In genomic region chr14:72104011-72104613, GRCh38 we compare ENCODE assay signal across 8 cellular contexts.
A peak's percentile ranks its signal among the peaks of the same experiment; 100 is the strongest.
DNase-seq lines count a peak whose midpoint lies in the region; ATAC-seq, FAIRE-seq and TF ChIP-seq lines count a peak whose summit lies in the region.

No MANE protein-coding gene starts in this region.

- no peaks in the 10 kb centered on the region for H3K9me3 ChIP-seq in H1 (ENCODE audit: insufficient read depth in 2 of 2, low read depth in 1 of 2, low read length in 1 of 2)
- no peaks in the 10 kb centered on the region for H3K9me3 ChIP-seq in upper lobe of left lung

- H4K20me1 ChIP-seq in H1 (replicated peaks in 1 of 2; ENCODE audit: control insufficient read depth in 1 of 2, insufficient read depth in 2 of 2, low read length in 2 of 2) = no peaks in the 10 kb centered on the region

- in situ Hi-C loops in GM13977 (cut with MboI; ENCODE audit: low pct_unique_long_range_greater_than_20kb, low sequenced_read_pairs, unreplicated experiment) = no loop called here

- CTCF ChIA-PET in AG04449 (lab: Yijun Ruan, JAX) = interaction anchor here (0.7 to 1.4 kb wide), 3 partner anchors 8 to 34 kb away, joined by 3 read pairs; no protein-coding TSS in a partner anchor
- CTCF ChIA-PET in H1 (lab: Charles Lee; ENCODE audit: partially characterized antibody) = interaction anchor here (0.6 to 3.7 kb wide), 38 partner anchors 9 to 890 kb away, joined by 3 to 16 read pairs (median 4); no protein-coding TSS in a partner anchor

- no peak overlapping the region for H4K5ac ChIP-seq in H1 (ENCODE audit: insufficient read length, low read depth, low read length)

- H2BK5ac ChIP-seq in H1 (ENCODE audit: low read depth, low read length) = no peak overlapping the region

- H2AFZ ChIP-seq in H1 (ENCODE audit: low read length) = no peak overlapping the region

- H2BK20ac ChIP-seq in H1 (ENCODE audit: low read length) = no peak overlapping the region

- H3K4ac ChIP-seq in H1 (replicated peaks; ENCODE audit: insufficient read length, low read depth, low read length) = no peak overlapping the region

- peak; percentile 63 to 74 for TF ChIP-seq RAD21 in H1 (IDR thresholded peaks at IDR 0.05 in 1 of 2, conservative IDR thresholded peaks at IDR 0.05 in 1 of 2; ENCODE audit: low read depth in 2 of 2, low read length in 2 of 2)

- FAIRE-seq in H1 (lab: Jason Lieb, UNC) = peak; percentile 48
- no peak for FAIRE-seq in HTR-8/SVneo (lab: Jason Lieb, UNC)

- H3K18ac ChIP-seq in H1 (ENCODE audit: extremely low read depth, low read length) = no peak overlapping the region

- H3K14ac ChIP-seq in H1 (ENCODE audit: insufficient read length) = no peak overlapping the region

- no peaks in the 10 kb centered on the region for H3K79me1 ChIP-seq in H1 (ENCODE audit: low read depth, low read length)

- H3K9ac ChIP-seq in H1 (replicated peaks in 1 of 4; ENCODE audit: extremely low read depth in 1 of 4, low read depth in 3 of 4, low read length in 3 of 4) = no peak overlapping the region

- H3K23me2 ChIP-seq in H1 (ENCODE audit: low read depth, low read length) = no peaks in the 10 kb centered on the region

- ATAC-seq in SK-N-SH treated with all-trans-retinoic acid at 6 μM for 48 hours (peak; percentile 80), upper lobe of left lung (ENCODE audit: low FRiP score in 2 of 2) (no peak)

- H2BK12ac ChIP-seq in H1 (ENCODE audit: low read depth, low read length) = no peak overlapping the region

- H3K23ac ChIP-seq in H1 (ENCODE audit: insufficient read length) = no peak overlapping the region

- no peak overlapping the region for H3K56ac ChIP-seq in H1 (replicated peaks; ENCODE audit: insufficient read length, low read depth, low read length)

- H3K79me2 ChIP-seq in H1 (ENCODE audit: control insufficient read depth in 1 of 2, insufficient read depth in 2 of 2, low read length in 2 of 2) = no peaks in the 10 kb centered on the region

- TF ChIP-seq EP300 in H1 (IDR thresholded peaks at IDR 0.05; ENCODE audit: borderline replicate concordance in 1 of 2, low read depth in 2 of 2, low read length in 2 of 2) (no peak), upper lobe of left lung (IDR thresholded peaks at IDR 0.05) (no peak)

- no peaks in the 10 kb centered on the region for H3K36me3 ChIP-seq in H1 (ENCODE audit: control insufficient read depth in 2 of 4, insufficient read depth in 4 of 4, low read length in 3 of 4)
- no peaks in the 10 kb centered on the region for H3K36me3 ChIP-seq in upper lobe of left lung

- H3K27ac ChIP-seq in H1 (ENCODE audit: low read depth, low read length) = no peak overlapping the region
- H3K27ac ChIP-seq in upper lobe of left lung = no peak overlapping the region

- H3K27me3 ChIP-seq in H1 (replicated peaks in 1 of 4; ENCODE audit: control insufficient read depth in 3 of 4, extremely low read depth in 1 of 4, insufficient read depth in 3 of 4, low read length in 3 of 4) = no peaks in the 10 kb centered on the region
- no peaks in the 10 kb centered on the region for H3K27me3 ChIP-seq in upper lobe of left lung

- H3K4me3 ChIP-seq in AG04449 (ENCODE audit: low read depth, low read length) (no peak overlapping the region), H1 (ENCODE audit: extremely low read depth in 1 of 4, insufficient read depth in 2 of 4, low read depth in 3 of 4, low read length in 4 of 4) (no peak overlapping the region), upper lobe of left lung (no peak overlapping the region)

- no peak overlapping the region for H4K8ac ChIP-seq in H1 (ENCODE audit: extremely low read depth, insufficient read depth, low read length)

- WGBS in H1 (ENCODE audit: extremely low coverage in 1 of 2, insufficient coverage in 1 of 2, insufficient read length in 1 of 2, insufficient replicate concordance in 2 of 2, low coverage in 1 of 2, low lambda C conversion rate in 2 of 2, missing lambda C conversion rate in 1 of 2), 2 experiments = 39% methylated on average over 12 of the region's 12 CpGs; no CpG with 5 or more reads in 1 of the 2 experiments
- 55 to 57% methylated on average over 12 of the region's 12 CpGs for WGBS in upper lobe of left lung, 2 donors

- no peak overlapping the region for H2BK15ac ChIP-seq in H1 (ENCODE audit: low read length)

- TF ChIP-seq POLR2A in H1 (IDR thresholded peaks at IDR 0.05; ENCODE audit: control extremely low read depth in 1 of 2, low read depth in 2 of 2, low read length in 2 of 2) (no peak), upper lobe of left lung (IDR thresholded peaks at IDR 0.05) (no peak)

- DNase-seq in AG04449 (ENCODE audit: low read depth, low spot score) (no peak), GM13977 (ENCODE audit: low spot score) (peak; percentile 21), H1 (ENCODE audit: low read depth in 1 of 2, low spot score in 2 of 2) (peak; percentile 21 to 89), HTR-8/SVneo (ENCODE audit: insufficient read length, low spot score) (no peak), RPMI8226 (no peak), upper lobe of left lung (no peak)
- DNase-seq in stimulated activated CD4-positive, alpha-beta T cell treated with anti-CD3 and anti-CD28 coated beads, Interleukin-1b, Interleukin-23, amount 100 ng/mL, for 48 hours = peak; percentile 45

- H2AK5ac ChIP-seq in H1 (ENCODE audit: low read depth, low read length) = no peak overlapping the region

- no peaks in the 10 kb centered on the region for H3K4me1 ChIP-seq in H1 (replicated peaks in 1 of 4; ENCODE audit: control insufficient read depth in 3 of 4, insufficient read depth in 4 of 4, low read length in 3 of 4)
- no peaks in the 10 kb centered on the region for H3K4me1 ChIP-seq in upper lobe of left lung

- H2BK120ac ChIP-seq in H1 (replicated peaks; ENCODE audit: low read depth, low read length) = no peak overlapping the region

- no peak overlapping the region for H3K4me2 ChIP-seq in H1 (ENCODE audit: insufficient read depth in 1 of 2, low read depth in 2 of 2, low read length in 2 of 2)

- H4K91ac ChIP-seq in H1 (replicated peaks; ENCODE audit: insufficient read length, low read length) = no peak overlapping the region

- POLR2A ChIA-PET in AG04449 (lab: Yijun Ruan, JAX) = no interaction called here
- POLR2A ChIA-PET in H1 (lab: Charles Lee; ENCODE audit: partially characterized antibody) = no interaction called here

- TF ChIP-seq CTCF in AG04449 (IDR thresholded peaks at IDR 0.05; ENCODE audit: insufficient read depth, low read length, missing control alignments) (peak; percentile 30), GM13977 (IDR thresholded peaks at IDR 0.05; ENCODE audit: extremely low read depth, insufficient read depth, missing control alignments) (peak; percentile 78), H1 (IDR thresholded peaks at IDR 0.05; ENCODE audit: control extremely low read depth in 1 of 3, insufficient read depth in 1 of 3, low read depth in 1 of 3, low read length in 3 of 3) (peak; percentile 79 to 87 (median 81)), upper lobe of left lung (IDR thresholded peaks at IDR 0.05) (peak in 2 of 6 experiments; percentile 21 to 28)

TF ChIP-seq in SK-N-SH treated with all-trans-retinoic acid at 6 μM for 48 hours, 23 proteins besides CTCF, POLR2A, EP300 and RAD21 (continues in another document):
- TF ChIP-seq, protein P1, sequence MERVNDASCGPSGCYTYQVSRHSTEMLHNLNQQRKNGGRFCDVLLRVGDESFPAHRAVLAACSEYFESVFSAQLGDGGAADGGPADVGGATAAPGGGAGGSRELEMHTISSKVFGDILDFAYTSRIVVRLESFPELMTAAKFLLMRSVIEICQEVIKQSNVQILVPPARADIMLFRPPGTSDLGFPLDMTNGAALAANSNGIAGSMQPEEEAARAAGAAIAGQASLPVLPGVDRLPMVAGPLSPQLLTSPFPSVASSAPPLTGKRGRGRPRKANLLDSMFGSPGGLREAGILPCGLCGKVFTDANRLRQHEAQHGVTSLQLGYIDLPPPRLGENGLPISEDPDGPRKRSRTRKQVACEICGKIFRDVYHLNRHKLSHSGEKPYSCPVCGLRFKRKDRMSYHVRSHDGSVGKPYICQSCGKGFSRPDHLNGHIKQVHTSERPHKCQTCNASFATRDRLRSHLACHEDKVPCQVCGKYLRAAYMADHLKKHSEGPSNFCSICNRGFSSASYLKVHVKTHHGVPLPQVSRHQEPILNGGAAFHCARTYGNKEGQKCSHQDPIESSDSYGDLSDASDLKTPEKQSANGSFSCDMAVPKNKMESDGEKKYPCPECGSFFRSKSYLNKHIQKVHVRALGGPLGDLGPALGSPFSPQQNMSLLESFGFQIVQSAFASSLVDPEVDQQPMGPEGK (CRISPR knock-in tag; IDR thresholded peaks at IDR 0.05; ENCODE audit: borderline replicate concordance) = no peak
- no peak for TF ChIP-seq CSDC2 (CRISPR knock-in tag; IDR thresholded peaks at IDR 0.05)
- no peak for TF ChIP-seq BACH2 (CRISPR knock-in tag; IDR thresholded peaks at IDR 0.05; ENCODE audit: borderline replicate concordance)
- TF ChIP-seq ARNTL (CRISPR knock-in tag; IDR thresholded peaks at IDR 0.05; ENCODE audit: borderline replicate concordance, low read depth) = no peak
- no peak for TF ChIP-seq TCF4 (CRISPR knock-in tag; IDR thresholded peaks at IDR 0.05; ENCODE audit: borderline replicate concordance)
- TF ChIP-seq GLIS3 (CRISPR knock-in tag; IDR thresholded peaks at IDR 0.05) = no peak
- no peak for TF ChIP-seq ZFP30 (CRISPR knock-in tag; IDR thresholded peaks at IDR 0.05)

TF ChIP-seq in H1, 55 proteins besides CTCF, POLR2A, EP300 and RAD21:
- TF ChIP-seq ATF2 (IDR thresholded peaks at IDR 0.05; ENCODE audit: low read length) (no peak), SIRT6 (IDR thresholded peaks at IDR 0.05; ENCODE audit: low read length) (no peak), POLR2AphosphoS5 (IDR thresholded peaks at IDR 0.05; ENCODE audit: low read depth, low read length) (no peak), YY1 (IDR thresholded peaks at IDR 0.05; ENCODE audit: low read depth, low read length) (peak; percentile 34; the same call in 1 of the 2 replicates), RXRA (IDR thresholded peaks at IDR 0.05; ENCODE audit: insufficient read depth, low read depth, low read length) (no peak), EGR1 (IDR thresholded peaks at IDR 0.05; ENCODE audit: borderline replicate concordance, low read depth, low read length) (peak; percentile 58; the same call in 1 of the 2 replicates), SIN3A (conservative IDR thresholded peaks at IDR 0.05 in 1 of 2, IDR thresholded peaks at IDR 0.05 in 1 of 2; ENCODE audit: low read depth in 1 of 2, low read length in 2 of 2) (0 out of 4 replicates have a peak, but pooled peaks of 1 of the 2 experiments have one; percentile 38)

Comparison
In these comparisons a context has a peak if more than half of its experiments do, and no peak if none do; other contexts are left out.
1. DNase-seq: peak in GM13977 (single experiment), H1 (2 of 2) and stimulated activated CD4-positive, alpha-beta T cell treated with anti-CD3 and anti-CD28 coated beads, Interleukin-1b, Interleukin-23, amount 100 ng/mL, for 48 hours (single experiment); none in AG04449 (single experiment), HTR-8/SVneo (single experiment), RPMI8226 (single experiment) and upper lobe of left lung (0 of 2).